ENCODE assay signal across 19 cellular contexts in genomic region chr6:10205892-10206291, GRCh38.
A peak's percentile ranks its signal among the peaks of the same experiment; 100 is the strongest.
DNase-seq lines count a peak whose midpoint lies in the region; ATAC-seq, FAIRE-seq and TF ChIP-seq lines count a peak whose summit lies in the region.
"Had no signal": no experiment of that assay in that cellular context is flagged by ENCODE, and none has a peak within 500 bp of the region (broad histone marks: within the 10 kb centered on the region; RNA-seq: fewer than 3 reads in every experiment).

No MANE protein-coding gene starts in this region.

- CTCF ChIA-PET in activated CD8-positive, alpha-beta T cell treated with anti-CD3 and anti-CD28 coated beads for 36 hours (lab: Charles Lee), result no interaction called here

- no peaks in the 10 kb centered on the region for H3K36me3 ChIP-seq in small intestine (ENCODE audit: control insufficient read depth in 2 of 2, insufficient read depth in 2 of 2, low read length in 2 of 2)
- H3K36me3 ChIP-seq: heart right ventricle, neutrophil, thoracic aorta had no signal

- ATAC-seq in GM18868 (IDR thresholded peaks at IDR 0.05; ENCODE audit: unreplicated experiment), result peak; percentile 66
- peak; percentile 70 for ATAC-seq in HG03342 (IDR thresholded peaks at IDR 0.05; ENCODE audit: unreplicated experiment)
- ATAC-seq in activated CD8-positive, alpha-beta T cell treated with anti-CD3 and anti-CD28 coated beads for 36 hours, result no peak
- ATAC-seq: heart right ventricle, Right ventricle myocardium inferior had no signal

- no peaks in the 10 kb centered on the region for H3K4me1 ChIP-seq in small intestine (ENCODE audit: control insufficient read depth in 2 of 2, insufficient read depth in 1 of 2, low read depth in 1 of 2, low read length in 1 of 2)
- H3K4me1 ChIP-seq: heart right ventricle had no signal

- 51 to 57% (median 53%) methylated on average over 4 of the region's 4 CpGs for WGBS in small intestine, 3 donors

- H3K27ac ChIP-seq in small intestine (ENCODE audit: low read depth in 1 of 2, low read length in 1 of 2), result no peak overlapping the region
- H3K27ac ChIP-seq: C4-2B, heart right ventricle, neutrophil, thoracic aorta had no signal

- peaks cover 2% of the 10 kb centered on the region for H3K9me3 Mint-ChIP-seq in activated CD8-positive, alpha-beta T cell treated with anti-CD3 and anti-CD28 coated beads for 36 hours

- peak; percentile 90 to 97 for DNase-seq in NOMO-1 (lab: John Stamatoyannopoulos, UW; ENCODE audit: unreplicated experiment in 2 of 2)
- peak; percentile 2 for DNase-seq in putamen (ENCODE audit: low spot score)
- DNase-seq in hepatic stellate cell (ENCODE audit: low spot score), result no peak
- DNase-seq in activated CD8-positive, alpha-beta T cell treated with anti-CD3 and anti-CD28 coated beads for 36 hours, result no peak
- no peak for DNase-seq in cardiac septum (ENCODE audit: low spot score)
- DNase-seq in small intestine, result no peak
- DNase-seq: activated CD4-positive, alpha-beta T cell treated with anti-CD3 and anti-CD28 coated beads for 48 hours; activated T-cell treated with anti-CD3 and anti-CD28 coated beads for 4 hours; DND-41; heart right ventricle; stimulated activated CD4-positive, alpha-beta T cell treated with anti-CD3 and anti-CD28 coated beads, Interleukin-2, amount 100 ng/mL, for 24 hours; stimulated activated CD8-positive, alpha-beta memory T cell treated with anti-CD3 and anti-CD28 coated beads, Interleukin-4, amount 100 ng/mL, for 48 hours had no signal

- no peak overlapping the region for H3K4me3 Mint-ChIP-seq in activated CD8-positive, alpha-beta T cell treated with anti-CD3 and anti-CD28 coated beads for 36 hours
- H3K4me3 Mint-ChIP-seq: activated naive CD8-positive, alpha-beta T cell had no signal

- H3K27me3 Mint-ChIP-seq in activated CD8-positive, alpha-beta T cell treated with anti-CD3 and anti-CD28 coated beads for 36 hours, result no peaks in the 10 kb centered on the region

- no peak overlapping the region for H3K4me3 ChIP-seq in small intestine (ENCODE audit: low read depth in 1 of 2, low read length in 2 of 2)
- H3K4me3 ChIP-seq: heart right ventricle, thoracic aorta had no signal

- TF ChIP-seq CTCF in activated CD8-positive, alpha-beta T cell treated with anti-CD3 and anti-CD28 coated beads for 36 hours (IDR thresholded peaks at IDR 0.05), result no peak

- no peaks in the 10 kb centered on the region for H3K4me1 Mint-ChIP-seq in activated CD8-positive, alpha-beta T cell treated with anti-CD3 and anti-CD28 coated beads for 36 hours (ENCODE audit: low read depth)

- peaks cover 0 to 2% of the 10 kb centered on the region in 2 donors for H3K27me3 ChIP-seq in small intestine (ENCODE audit: control insufficient read depth in 2 of 2, insufficient read depth in 2 of 2, low read length in 2 of 2)

- H3K9me3 ChIP-seq in small intestine (ENCODE audit: control insufficient read depth, low read depth), result no peaks in the 10 kb centered on the region
- H3K9me3 ChIP-seq: heart right ventricle, neutrophil, thoracic aorta had no signal

- no peak overlapping the region for H3K27ac Mint-ChIP-seq in activated CD8-positive, alpha-beta T cell treated with anti-CD3 and anti-CD28 coated beads for 36 hours
- H3K27ac Mint-ChIP-seq: activated naive CD8-positive, alpha-beta T cell had no signal

- POLR2A ChIA-PET in activated CD8-positive, alpha-beta T cell treated with anti-CD3 and anti-CD28 coated beads for 36 hours (lab: Charles Lee), result interaction anchor here (0.6 kb wide), 1 partner anchor 1418 kb away, joined by 3 read pairs; no protein-coding TSS in a partner anchor

- no peaks in the 10 kb centered on the region for H3K36me3 Mint-ChIP-seq in activated CD8-positive, alpha-beta T cell treated with anti-CD3 and anti-CD28 coated beads for 36 hours (ENCODE audit: low read depth)
- H3K36me3 Mint-ChIP-seq: activated naive CD8-positive, alpha-beta T cell had no signal

- intact Hi-C loops in activated CD8-positive, alpha-beta T cell treated with anti-CD3 and anti-CD28 coated beads for 36 hours (cut with micrococcal nuclease), result no loop called here
- intact Hi-C loops in cardiac septum (cut with DNase I), result no loop called here

- FAIRE-seq in small intestine (lab: Jason Lieb, UNC), result no peak

Comparison
In these comparisons a context has a peak if more than half of its experiments do, and no peak if none do; other contexts are left out.
1. DNase-seq: peak in NOMO-1 (2 of 2) and putamen (single experiment); none in hepatic stellate cell (single experiment), activated CD8-positive, alpha-beta T cell treated with anti-CD3 and anti-CD28 coated beads for 36 hours (single experiment), cardiac septum (single experiment) and small intestine (single experiment).